Comparison of ENCODE assay signal across 9 cellular contexts in genomic region chr12:56161677-56162351, GRCh38. TPM values are rescaled to one million over a fixed set of nuclear protein-coding genes. Genes with fewer than 3 reads are reported as not detected.
DNase-seq lines count a peak whose midpoint lies in the region; ATAC-seq and TF ChIP-seq lines count a peak whose summit lies in the region.
"Had no signal": no experiment of that assay in that cellular context is flagged by ENCODE, and none has a peak within 500 bp of the region (broad histone marks: within the 10 kb centered on the region; RNA-seq: fewer than 3 reads in every experiment).

No MANE protein-coding gene starts in this region.

- H3K4me3 ChIP-seq in thymus (ENCODE audit: low read length) (no peak overlapping the region), testis (no peak overlapping the region)

- H3K27me3 ChIP-seq in thymus (ENCODE audit: control insufficient read depth, insufficient read depth): no peaks in the 10 kb centered on the region
- H3K27me3 ChIP-seq in testis: no peaks in the 10 kb centered on the region

- intact Hi-C loops in testis (cut with DNase I; ENCODE audit: low total_unique reads): loop anchor here (5.0 kb wide), 1 partner anchor 35 kb away; the partner anchor contains the start of gene ESYT1

- no peaks in the 10 kb centered on the region for H3K27me3 Mint-ChIP-seq in activated naive CD4-positive, alpha-beta T cell treated with anti-CD3 and anti-CD28 coated beads, Interleukin-2, amount 10 ng/mL, durations not matched to agents 7 days and 5 days
- no peaks in the 10 kb centered on the region for H3K27me3 Mint-ChIP-seq in activated naive CD8-positive, alpha-beta T cell treated with anti-CD3 and anti-CD28 coated beads, Interleukin-2, amount 10 ng/mL, durations not matched to agents 7 days and 5 days
- H3K27me3 Mint-ChIP-seq in memory B cell: no peaks in the 10 kb centered on the region

- peak overlapping the region; percentile 95 for H3K4me3 Mint-ChIP-seq in activated naive CD4-positive, alpha-beta T cell treated with anti-CD3 and anti-CD28 coated beads, Interleukin-2, amount 10 ng/mL, durations not matched to agents 7 days and 5 days
- H3K4me3 Mint-ChIP-seq in activated naive CD8-positive, alpha-beta T cell treated with anti-CD3 and anti-CD28 coated beads, Interleukin-2, amount 10 ng/mL, durations not matched to agents 7 days and 5 days: peak overlapping the region; percentile 96
- no peak overlapping the region for H3K4me3 Mint-ChIP-seq in memory B cell

- ATAC-seq in activated naive CD8-positive, alpha-beta T cell treated with anti-CD3 and anti-CD28 coated beads, Interleukin-2, amount 10 ng/mL, durations not matched to agents 7 days and 5 days (ENCODE audit: low read depth): no peak
- no peak for ATAC-seq in memory B cell (ENCODE audit: low read depth)

- CTCF ChIA-PET in activated naive CD4-positive, alpha-beta T cell treated with anti-CD3 and anti-CD28 coated beads, Interleukin-2, amount 10 ng/mL, durations not matched to agents 7 days and 5 days (lab: Charles Lee): interaction anchor here (0.9 to 3.5 kb wide), 7 partner anchors 11 to 115 kb away, joined by 3 to 21 read pairs (median 4); partner anchors contain the start of genes ESYT1 and ZC3H10

- WGBS in thymus: 93% methylated on average over 10 of the region's 10 CpGs
- WGBS in testis, 2 donors: 68 to 73% methylated on average over 10 of the region's 10 CpGs

- no peak for TF ChIP-seq POLR2A in testis (IDR thresholded peaks at IDR 0.05)

- H3K9me3 Mint-ChIP-seq in activated naive CD4-positive, alpha-beta T cell treated with anti-CD3 and anti-CD28 coated beads, Interleukin-2, amount 10 ng/mL, durations not matched to agents 7 days and 5 days: no peaks in the 10 kb centered on the region
- no peaks in the 10 kb centered on the region for H3K9me3 Mint-ChIP-seq in activated naive CD8-positive, alpha-beta T cell treated with anti-CD3 and anti-CD28 coated beads, Interleukin-2, amount 10 ng/mL, durations not matched to agents 7 days and 5 days
- H3K9me3 Mint-ChIP-seq in memory B cell: no peaks in the 10 kb centered on the region

- H3K36me3 Mint-ChIP-seq in activated naive CD4-positive, alpha-beta T cell treated with anti-CD3 and anti-CD28 coated beads, Interleukin-2, amount 10 ng/mL, durations not matched to agents 7 days and 5 days: peaks cover 73% of the 10 kb centered on the region
- H3K36me3 Mint-ChIP-seq in activated naive CD8-positive, alpha-beta T cell treated with anti-CD3 and anti-CD28 coated beads, Interleukin-2, amount 10 ng/mL, durations not matched to agents 7 days and 5 days: peaks cover 46% of the 10 kb centered on the region
- H3K36me3 Mint-ChIP-seq in memory B cell: peaks cover 27% of the 10 kb centered on the region

- H3K4me1 Mint-ChIP-seq in activated naive CD4-positive, alpha-beta T cell treated with anti-CD3 and anti-CD28 coated beads, Interleukin-2, amount 10 ng/mL, durations not matched to agents 7 days and 5 days: peaks cover 30% of the 10 kb centered on the region
- H3K4me1 Mint-ChIP-seq in activated naive CD8-positive, alpha-beta T cell treated with anti-CD3 and anti-CD28 coated beads, Interleukin-2, amount 10 ng/mL, durations not matched to agents 7 days and 5 days: peaks cover 28% of the 10 kb centered on the region
- H3K4me1 Mint-ChIP-seq in memory B cell: peaks cover 30% of the 10 kb centered on the region

- H3K27ac ChIP-seq in thymus (ENCODE audit: low read depth) (peak overlapping the region; percentile 46), testis (peak overlapping the region in 1 of 2 donors; percentile 98)
- H3K27ac ChIP-seq: C4-2B had no signal

- H3K36me3 ChIP-seq in thymus (ENCODE audit: control insufficient read depth, insufficient read depth): peaks cover 63% of the 10 kb centered on the region
- no peaks in the 10 kb centered on the region for H3K36me3 ChIP-seq in testis (ENCODE audit: low read depth, missing control alignments)

- TF ChIP-seq CTCF in testis (IDR thresholded peaks at IDR 0.05): no peak

- POLR2A ChIA-PET in activated naive CD8-positive, alpha-beta T cell treated with anti-CD3 and anti-CD28 coated beads, Interleukin-2, amount 10 ng/mL, durations not matched to agents 7 days and 5 days (lab: Charles Lee): interaction anchor here (0.7 to 9.1 kb wide), 13 partner anchors 11 to 307 kb away, joined by 3 to 145 read pairs (median 7); partner anchors contain the start of genes ESYT1, MYL6B, PA2G4 and RAB5B

- no peak for DNase-seq in activated naive CD4-positive, alpha-beta T cell treated with anti-CD3 and anti-CD28 coated beads, Interleukin-2, amount 10 ng/mL, durations not matched to agents 7 days and 5 days
- DNase-seq in activated naive CD4-positive, alpha-beta T cell treated with anti-CD3 and anti-CD28 coated beads, Interleukin-2, amount 50 U/mL, for 16 hours: no peak
- no peak for DNase-seq in activated naive CD8-positive, alpha-beta T cell treated with anti-CD3 and anti-CD28 coated beads, Interleukin-2, amount 10 ng/mL, durations not matched to agents 7 days and 5 days
- DNase-seq in memory B cell (ENCODE audit: low spot score in 2 of 2) (no peak), NCI-H1417 treated with DMSO at 0.1 percent for 48 hours (lab: John Stamatoyannopoulos, UW) (no peak), OCI-M1 (lab: John Stamatoyannopoulos, UW) (no peak), testis (no peak)

- H3K27ac Mint-ChIP-seq in activated naive CD4-positive, alpha-beta T cell treated with anti-CD3 and anti-CD28 coated beads, Interleukin-2, amount 10 ng/mL, durations not matched to agents 7 days and 5 days: peak overlapping the region; percentile 94
- peak overlapping the region; percentile 97 for H3K27ac Mint-ChIP-seq in activated naive CD8-positive, alpha-beta T cell treated with anti-CD3 and anti-CD28 coated beads, Interleukin-2, amount 10 ng/mL, durations not matched to agents 7 days and 5 days
- peak overlapping the region; percentile 98 for H3K27ac Mint-ChIP-seq in memory B cell

- H3K4me1 ChIP-seq in thymus (ENCODE audit: control insufficient read depth, insufficient read depth, low read length): peaks cover 26% of the 10 kb centered on the region
- H3K4me1 ChIP-seq in testis: peaks cover 31% of the 10 kb centered on the region

- H3K9me3 ChIP-seq in thymus (ENCODE audit: control insufficient read depth): no peaks in the 10 kb centered on the region
- H3K9me3 ChIP-seq in testis: no peaks in the 10 kb centered on the region

RNA-seq across cellular contexts. Expression of gene MYL6, which starts 3.7 kb away (rescaled TPM):
- total RNA-seq in activated naive CD8-positive, alpha-beta T cell treated with anti-CD3 and anti-CD28 coated beads, Interleukin-2, amount 10 ng/mL, durations not matched to agents 7 days and 5 days: 1,000 to 10,000 TPM; 1,083 to 1,169 TPM
- polyA plus RNA-seq in thymus (2,137 TPM), testis (ENCODE audit: insufficient read depth, low read depth, low replicate concordance) (1,271 TPM)
- total RNA-seq in testis: 1,000 to 10,000 TPM in 1 of 2 donors, 100 to 1,000 TPM in 1; 939 to 1,373 TPM

RNA-seq across cellular contexts. Expression of gene MYL6B, which starts 9.4 kb away (rescaled TPM):
- 10 to 100 TPM; 46.6 to 47.8 TPM for total RNA-seq in activated naive CD8-positive, alpha-beta T cell treated with anti-CD3 and anti-CD28 coated beads, Interleukin-2, amount 10 ng/mL, durations not matched to agents 7 days and 5 days
- polyA plus RNA-seq in thymus (60.9 TPM), testis (ENCODE audit: insufficient read depth, low read depth, low replicate concordance) (480 TPM)
- total RNA-seq in testis: 100 to 1,000 TPM; 229 to 428 TPM

RNA-seq across cellular contexts. Expression of gene SMARCC2, which starts 27.5 kb away (rescaled TPM):
- 100 to 1,000 TPM; 162 to 174 TPM for total RNA-seq in activated naive CD8-positive, alpha-beta T cell treated with anti-CD3 and anti-CD28 coated beads, Interleukin-2, amount 10 ng/mL, durations not matched to agents 7 days and 5 days
- polyA plus RNA-seq in thymus (25.9 TPM), testis (ENCODE audit: insufficient read depth, low read depth, low replicate concordance) (69.5 TPM)
- total RNA-seq in testis: 100 to 1,000 TPM; 106 to 148 TPM

RNA-seq across cellular contexts. Expression of gene ESYT1, which starts 33.7 kb away (rescaled TPM):
- 100 to 1,000 TPM; 251 TPM for total RNA-seq in activated naive CD8-positive, alpha-beta T cell treated with anti-CD3 and anti-CD28 coated beads, Interleukin-2, amount 10 ng/mL, durations not matched to agents 7 days and 5 days
- polyA plus RNA-seq in thymus: 39.2 TPM
- total RNA-seq in testis: 10 to 100 TPM; 72.0 to 99.8 TPM
- polyA plus RNA-seq in testis (ENCODE audit: insufficient read depth, low read depth, low replicate concordance): 50.8 TPM

RNA-seq across cellular contexts. Expression of gene ZC3H10, which starts 43.7 kb away (rescaled TPM):
- 10 to 100 TPM; 10.6 to 12.0 TPM for total RNA-seq in activated naive CD8-positive, alpha-beta T cell treated with anti-CD3 and anti-CD28 coated beads, Interleukin-2, amount 10 ng/mL, durations not matched to agents 7 days and 5 days
- 3.1 TPM for polyA plus RNA-seq in thymus
- total RNA-seq in testis: 10 to 100 TPM; 16.2 to 20.6 TPM
- polyA plus RNA-seq in testis (ENCODE audit: insufficient read depth, low read depth, low replicate concordance): 12.4 TPM

Comparison
In these comparisons a context has a peak if more than half of its experiments do, and no peak if none do; other contexts are left out.
1. RNA of gene MYL6B, which starts 9.4 kb away (total RNA-seq): 229 to 428 TPM in testis; 46.6 to 47.8 TPM in activated naive CD8-positive, alpha-beta T cell treated with anti-CD3 and anti-CD28 coated beads, Interleukin-2, amount 10 ng/mL, durations not matched to agents 7 days and 5 days; every median in the first group is over 4 times any median in the second.
2. Peak in every context shown above with its lines, with median percentiles within 50 percentile points of each other: H3K27ac Mint-ChIP-seq.